ENCODE assay signal across 11 cellular contexts in the genomic region with DNA sequence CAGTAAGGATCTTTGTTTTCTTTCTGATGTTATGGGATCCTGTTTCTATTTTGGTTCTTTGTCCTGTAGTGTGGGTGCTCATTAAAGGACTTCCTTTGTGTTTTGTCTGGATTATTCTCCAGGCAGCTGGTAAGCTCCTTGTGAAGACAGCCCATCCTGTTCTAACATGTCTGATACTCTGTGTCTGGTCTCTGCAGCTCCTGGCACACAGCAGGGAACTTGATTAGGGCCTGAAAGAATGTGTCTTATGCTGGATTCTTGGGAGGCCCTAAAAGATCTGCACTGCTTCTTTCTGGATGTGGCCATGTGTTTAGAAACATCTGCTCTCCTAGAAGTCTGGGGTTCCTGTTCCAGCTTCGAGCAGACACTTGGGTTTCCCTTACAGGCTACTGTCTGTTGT. TPM values are rescaled to one million over a fixed set of nuclear protein-coding genes. Genes with fewer than 3 reads are reported as not detected.
A peak's percentile ranks its signal among the peaks of the same experiment; 100 is the strongest.
DNase-seq lines count a peak whose midpoint lies in the region; ATAC-seq, FAIRE-seq and TF ChIP-seq lines count a peak whose summit lies in the region.
"Had no signal": no experiment of that assay in that cellular context is flagged by ENCODE, and none has a peak within 500 bp of the region (broad histone marks: within the 10 kb centered on the region; RNA-seq: fewer than 3 reads in every experiment).

No MANE protein-coding gene starts in this region.

- peaks cover 4% of the 10 kb centered on the region for H3K27me3 Mint-ChIP-seq in neural progenitor cell (ENCODE audit: insufficient read depth, low read depth)
- no peaks in the 10 kb centered on the region for H3K27me3 Mint-ChIP-seq in activated T-cell treated with anti-CD3 and anti-CD28 coated beads, Interleukin-2, amount 50 U/mL, for 4 hours (ENCODE audit: low read depth)

- H3K27ac ChIP-seq in GM23248 (peak overlapping the region; percentile 15; the same call in 1 of the 2 replicates), H1 (ENCODE audit: low read depth, low read length) (no peak overlapping the region), neural progenitor cell (peak overlapping the region; percentile 59)
- H3K27ac ChIP-seq: upper lobe of left lung had no signal

- H3K4me2 ChIP-seq in GM23248 (ENCODE audit: unreplicated experiment) (no peak overlapping the region), H1 (ENCODE audit: insufficient read depth in 1 of 2, low read depth in 2 of 2, low read length in 2 of 2) (no peak overlapping the region), neural progenitor cell (peak overlapping the region; percentile 26)
- H3K4me2 ChIP-seq: GM23338 had no signal

- H3K36me3 ChIP-seq in GM23248 (ENCODE audit: low read depth) (no peaks in the 10 kb centered on the region), H1 (ENCODE audit: control insufficient read depth in 2 of 4, insufficient read depth in 4 of 4, low read length in 3 of 4) (no peaks in the 10 kb centered on the region), neural progenitor cell (no peaks in the 10 kb centered on the region)
- H3K36me3 ChIP-seq: upper lobe of left lung had no signal

- H3K18ac ChIP-seq in H1 (ENCODE audit: extremely low read depth, low read length), result no peak overlapping the region

- no peak overlapping the region for H3K56ac ChIP-seq in H1 (replicated peaks; ENCODE audit: insufficient read length, low read depth, low read length)

- H3K4me1 ChIP-seq in GM23248 (ENCODE audit: insufficient read depth) (peaks cover 10% of the 10 kb centered on the region), H1 (replicated peaks in 1 of 4; ENCODE audit: control insufficient read depth in 3 of 4, insufficient read depth in 4 of 4, low read length in 3 of 4) (no peaks in the 10 kb centered on the region), neural progenitor cell (peaks cover 29% of the 10 kb centered on the region)
- H3K4me1 ChIP-seq: upper lobe of left lung had no signal

- no peak overlapping the region for H2BK12ac ChIP-seq in H1 (ENCODE audit: low read depth, low read length)

- H3K9me3 ChIP-seq in GM23248 (ENCODE audit: low read depth) (no peaks in the 10 kb centered on the region), H1 (ENCODE audit: insufficient read depth in 2 of 2, low read depth in 1 of 2, low read length in 1 of 2) (no peaks in the 10 kb centered on the region), neural progenitor cell (ENCODE audit: low read depth) (no peaks in the 10 kb centered on the region)
- H3K9me3 ChIP-seq: upper lobe of left lung had no signal

- CTCF ChIA-PET in H1 (lab: Charles Lee; ENCODE audit: partially characterized antibody), result interaction anchor here (0.7 kb wide), 1 partner anchor 116 kb away, joined by 3 read pairs; no protein-coding TSS in a partner anchor

- H3K4me3 Mint-ChIP-seq in neural progenitor cell, result no peak overlapping the region
- no peak overlapping the region for H3K4me3 Mint-ChIP-seq in activated T-cell treated with anti-CD3 and anti-CD28 coated beads, Interleukin-2, amount 50 U/mL, for 4 hours
- H3K4me3 Mint-ChIP-seq: GM23338 had no signal

- H4K5ac ChIP-seq in H1 (ENCODE audit: insufficient read length, low read depth, low read length), result no peak overlapping the region

- ATAC-seq in activated T-cell treated with anti-CD3 and anti-CD28 coated beads, Interleukin-2, amount 50 U/mL, for 4 hours, result no peak
- no peak for ATAC-seq in GM21529 (IDR thresholded peaks at IDR 0.05; ENCODE audit: unreplicated experiment)
- ATAC-seq: GM23338 had no signal

- TF ChIP-seq EP300 in H1 (IDR thresholded peaks at IDR 0.05; ENCODE audit: borderline replicate concordance in 1 of 2, low read depth in 2 of 2, low read length in 2 of 2), result no peak

- H2AK5ac ChIP-seq in H1 (ENCODE audit: low read depth, low read length), result no peak overlapping the region

- peak overlapping the region; percentile 80 for H2AFZ ChIP-seq in GM23248
- peak overlapping the region; percentile 90; the same call in 1 of the 2 replicates for H2AFZ ChIP-seq in H1 (ENCODE audit: low read length)
- H2AFZ ChIP-seq in neural progenitor cell (replicated peaks), result no peak overlapping the region
- H2AFZ ChIP-seq: GM23338 had no signal

- no peaks in the 10 kb centered on the region for H3F3A ChIP-seq in GM23248 (ENCODE audit: insufficient read depth)
- peaks cover 17% of the 10 kb centered on the region for H3F3A ChIP-seq in neural progenitor cell (ENCODE audit: low read depth)

- H2BK15ac ChIP-seq in H1 (ENCODE audit: low read length), result no peak overlapping the region

- H3K27ac Mint-ChIP-seq in neural progenitor cell, result peak overlapping the region; percentile 40
- H3K27ac Mint-ChIP-seq: GM23338 had no signal

- TF ChIP-seq CTCF in H1 (IDR thresholded peaks at IDR 0.05; ENCODE audit: control extremely low read depth in 1 of 3, insufficient read depth in 1 of 3, low read depth in 1 of 3, low read length in 3 of 3), result no peak
- no peak for TF ChIP-seq CTCF in neural progenitor cell (IDR thresholded peaks at IDR 0.05)

- no peak overlapping the region for H3K4ac ChIP-seq in H1 (replicated peaks; ENCODE audit: insufficient read length, low read depth, low read length)

- H3K79me2 ChIP-seq in GM23248 (ENCODE audit: insufficient read depth), result no peaks in the 10 kb centered on the region
- no peaks in the 10 kb centered on the region for H3K79me2 ChIP-seq in H1 (ENCODE audit: control insufficient read depth in 1 of 2, insufficient read depth in 2 of 2, low read length in 2 of 2)
- H3K79me2 ChIP-seq in neural progenitor cell (ENCODE audit: low read depth), result no peaks in the 10 kb centered on the region

- H2BK120ac ChIP-seq in H1 (replicated peaks; ENCODE audit: low read depth, low read length), result no peak overlapping the region

- H3K9ac ChIP-seq in GM23248 (0 out of 2 replicates have a peak overlapping the region, but pooled peaks have one; percentile 9), H1 (replicated peaks in 1 of 4; ENCODE audit: extremely low read depth in 1 of 4, low read depth in 3 of 4, low read length in 3 of 4) (no peak overlapping the region), neural progenitor cell (no peak overlapping the region)

- POLR2A ChIA-PET in H1 (lab: Charles Lee; ENCODE audit: partially characterized antibody), result no interaction called here

- no peak overlapping the region for H4K91ac ChIP-seq in H1 (replicated peaks; ENCODE audit: insufficient read length, low read length)

- no peaks in the 10 kb centered on the region for H3K36me3 Mint-ChIP-seq in neural progenitor cell
- H3K36me3 Mint-ChIP-seq in activated T-cell treated with anti-CD3 and anti-CD28 coated beads, Interleukin-2, amount 50 U/mL, for 4 hours (ENCODE audit: insufficient read depth), result no peaks in the 10 kb centered on the region

- H2BK20ac ChIP-seq in H1 (ENCODE audit: low read length), result 0 out of 2 replicates have a peak overlapping the region, but pooled peaks have one; percentile 48

- H3K79me1 ChIP-seq in H1 (ENCODE audit: low read depth, low read length), result no peaks in the 10 kb centered on the region

- 22 to 25% methylated on average over 1 of the region's 1 CpG for WGBS in GM23248 (ENCODE audit: low coverage in 1 of 2, low lambda C conversion rate in 2 of 2, missing lambda C conversion rate in 2 of 2), 2 experiments
- WGBS in H1 (ENCODE audit: extremely low coverage in 1 of 2, insufficient coverage in 1 of 2, insufficient read length in 1 of 2, insufficient replicate concordance in 2 of 2, low coverage in 1 of 2, low lambda C conversion rate in 2 of 2, missing lambda C conversion rate in 1 of 2), 2 experiments, result 75% methylated on average over 1 of the region's 1 CpG; no CpG with 5 or more reads in 1 of the 2 experiments

- in situ Hi-C loops in GM23248 (cut with MboI), result no loop called here

- no peaks in the 10 kb centered on the region for H3K23me2 ChIP-seq in H1 (ENCODE audit: low read depth, low read length)

- no peaks in the 10 kb centered on the region for H3K9me2 ChIP-seq in GM23248 (ENCODE audit: insufficient read depth)

- peaks cover 3% of the 10 kb centered on the region for H3K9me3 Mint-ChIP-seq in neural progenitor cell
- no peaks in the 10 kb centered on the region for H3K9me3 Mint-ChIP-seq in activated T-cell treated with anti-CD3 and anti-CD28 coated beads, Interleukin-2, amount 50 U/mL, for 4 hours
- H3K9me3 Mint-ChIP-seq: GM23338 had no signal

- no peak overlapping the region for H3K14ac ChIP-seq in H1 (ENCODE audit: insufficient read length)

- H3K4me3 ChIP-seq in GM23248, result no peak overlapping the region
- no peak overlapping the region for H3K4me3 ChIP-seq in H1 (ENCODE audit: extremely low read depth in 1 of 4, insufficient read depth in 2 of 4, low read depth in 3 of 4, low read length in 4 of 4)
- no peak overlapping the region for H3K4me3 ChIP-seq in neural progenitor cell
- H3K4me3 ChIP-seq: GM23338, upper lobe of left lung had no signal

- no peak overlapping the region for H4K8ac ChIP-seq in H1 (ENCODE audit: extremely low read depth, insufficient read depth, low read length)

- H4K20me1 ChIP-seq in GM23248 (ENCODE audit: insufficient read depth) (no peaks in the 10 kb centered on the region), H1 (replicated peaks in 1 of 2; ENCODE audit: control insufficient read depth in 1 of 2, insufficient read depth in 2 of 2, low read length in 2 of 2) (no peaks in the 10 kb centered on the region), neural progenitor cell (ENCODE audit: low read depth) (no peaks in the 10 kb centered on the region)

- no peak for FAIRE-seq in H1 (lab: Jason Lieb, UNC)

- no peak for TF ChIP-seq POLR2A in H1 (IDR thresholded peaks at IDR 0.05; ENCODE audit: control extremely low read depth in 1 of 2, low read depth in 2 of 2, low read length in 2 of 2)

- H3K27me3 ChIP-seq in GM23248 (replicated peaks; ENCODE audit: insufficient read depth) (no peaks in the 10 kb centered on the region), H1 (replicated peaks in 1 of 4; ENCODE audit: control insufficient read depth in 3 of 4, extremely low read depth in 1 of 4, insufficient read depth in 3 of 4, low read length in 3 of 4) (no peaks in the 10 kb centered on the region), neural progenitor cell (no peaks in the 10 kb centered on the region)
- H3K27me3 ChIP-seq: upper lobe of left lung had no signal

- no peak for TF ChIP-seq RAD21 in H1 (IDR thresholded peaks at IDR 0.05 in 1 of 2, conservative IDR thresholded peaks at IDR 0.05 in 1 of 2; ENCODE audit: low read depth in 2 of 2, low read length in 2 of 2)

- H3K23ac ChIP-seq in H1 (ENCODE audit: insufficient read length), result no peak overlapping the region

- no peak overlapping the region for H2BK5ac ChIP-seq in H1 (ENCODE audit: low read depth, low read length)

- no peak for DNase-seq in GM23248
- peak; percentile 64 for DNase-seq in NCI-H446 treated with DMSO at 0.1 percent for 48 hours (lab: John Stamatoyannopoulos, UW)
- no peak for DNase-seq in H1 (ENCODE audit: low read depth in 1 of 2, low spot score in 2 of 2)
- peak; percentile 74 for DNase-seq in neural progenitor cell (ENCODE audit: low spot score)
- DNase-seq in activated T-cell treated with anti-CD3 and anti-CD28 coated beads, Interleukin-2, amount 50 U/mL, for 4 hours, result no peak
- no peak for DNase-seq in NK-92 (lab: John Stamatoyannopoulos, UW; ENCODE audit: unreplicated experiment)
- DNase-seq: occipital lobe, upper lobe of left lung had no signal

- H3K4me1 Mint-ChIP-seq in neural progenitor cell, result peaks cover 12% of the 10 kb centered on the region
- H3K4me1 Mint-ChIP-seq in activated T-cell treated with anti-CD3 and anti-CD28 coated beads, Interleukin-2, amount 50 U/mL, for 4 hours (ENCODE audit: low read depth), result no peaks in the 10 kb centered on the region

RNA-seq across cellular contexts. Expression of a gene that starts 38.1 kb away (rescaled TPM):
- not detected in 2 replicates for total RNA-seq in GM23248 (2014; rRNA removed; shearing (Covaris generic))
- polyA plus RNA-seq in GM23248 (2016; fragmentation: Nextera tagmentation; extraction: Ambion mirVana) (not detected in 2 replicates), H1 (2011; rRNA removed) (not detected in 2 replicates)
- total RNA-seq in H1 (2021; fragmentation: NEBNext Ultra II Directional; extraction: Animal tissue kit (Norgen Biotek cat#: 25700)), result not detected in 2 replicates
- polyA plus RNA-seq in H1 (2011; cell fraction: cytosol; rRNA removed), result not detected
- polyA plus RNA-seq in H1 (2011; cell fraction: nucleus; rRNA removed), result not detected
- polyA plus RNA-seq in H1 (2012, experiment 1 of 2), result not detected in 4 replicates
- not detected for polyA plus RNA-seq in H1 (2012, experiment 2 of 2)
- not detected for polyA plus RNA-seq in H1 (2013, experiment 1 of 2)
- not detected for polyA plus RNA-seq in H1 (2013, experiment 2 of 2)
- not detected in 2 replicates for polyA minus RNA-seq in H1 (2011; rRNA and poly(A)+ RNA removed)
- not detected for polyA minus RNA-seq in H1 (2011; cell fraction: cytosol; rRNA and poly(A)+ RNA removed)
- polyA minus RNA-seq in H1 (2011; cell fraction: nucleus; rRNA and poly(A)+ RNA removed), result not detected
- total RNA-seq in neural progenitor cell (ENCODE audit: low replicate concordance), result not detected in 2 replicates
- total RNA-seq in activated T-cell treated with anti-CD3 and anti-CD28 coated beads, Interleukin-2, amount 50 U/mL, for 4 hours, result not detected
- total RNA-seq: GM23338, occipital lobe, RPMI7951, upper lobe of left lung had no signal
- polyA plus RNA-seq: GM23338 had no signal

Comparison
In these comparisons a context has a peak if more than half of its experiments do, and no peak if none do; other contexts are left out.
1. DNase-seq: peak in NCI-H446 treated with DMSO at 0.1 percent for 48 hours (single experiment) and neural progenitor cell (single experiment); none in GM23248 (single experiment), H1 (0 of 2), activated T-cell treated with anti-CD3 and anti-CD28 coated beads, Interleukin-2, amount 50 U/mL, for 4 hours (single experiment) and NK-92 (single experiment).